In the genomic region with DNA sequence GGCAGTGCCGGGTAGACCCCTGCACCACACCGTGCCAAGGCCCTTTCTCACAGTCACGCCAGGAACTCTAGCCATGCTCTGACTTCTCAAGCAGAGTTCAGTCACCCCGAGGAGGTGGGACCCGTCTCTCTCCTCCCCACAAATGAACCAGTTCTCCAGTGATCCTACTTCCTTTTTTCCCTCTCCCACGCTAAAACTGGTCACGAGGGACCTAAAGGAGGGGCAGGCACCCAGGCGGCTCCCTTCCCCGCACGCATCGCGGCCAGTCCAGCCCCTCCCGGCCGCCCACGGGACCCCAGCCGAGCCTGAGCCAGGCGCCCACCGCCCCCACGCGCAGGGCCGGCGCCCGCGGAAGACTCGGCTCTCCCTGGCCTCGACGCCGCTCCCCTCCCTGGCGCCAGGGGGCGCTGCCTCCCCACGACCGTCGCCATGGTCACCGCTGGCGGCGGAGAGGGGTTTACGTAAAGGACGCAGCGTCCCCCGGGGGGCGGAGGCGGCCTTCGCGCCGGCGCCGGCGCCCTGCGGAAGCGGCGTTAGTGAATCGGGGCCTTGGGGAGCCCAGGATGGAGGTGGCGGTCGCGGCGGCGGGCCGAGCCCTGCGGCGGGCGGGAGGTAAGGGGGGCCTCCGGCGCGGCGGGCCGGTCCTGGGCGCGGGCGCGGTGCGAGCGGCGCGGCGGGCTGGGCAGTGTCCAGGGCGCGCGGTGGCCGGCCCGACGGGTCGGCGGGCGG, we compare ENCODE assay signal across 8 cellular contexts. TPM values are rescaled to one million over a fixed set of nuclear protein-coding genes. Genes with fewer than 3 reads are reported as not detected.
DNase-seq lines count a peak whose midpoint lies in the region; ATAC-seq and TF ChIP-seq lines count a peak whose summit lies in the region.

A gene with protein sequence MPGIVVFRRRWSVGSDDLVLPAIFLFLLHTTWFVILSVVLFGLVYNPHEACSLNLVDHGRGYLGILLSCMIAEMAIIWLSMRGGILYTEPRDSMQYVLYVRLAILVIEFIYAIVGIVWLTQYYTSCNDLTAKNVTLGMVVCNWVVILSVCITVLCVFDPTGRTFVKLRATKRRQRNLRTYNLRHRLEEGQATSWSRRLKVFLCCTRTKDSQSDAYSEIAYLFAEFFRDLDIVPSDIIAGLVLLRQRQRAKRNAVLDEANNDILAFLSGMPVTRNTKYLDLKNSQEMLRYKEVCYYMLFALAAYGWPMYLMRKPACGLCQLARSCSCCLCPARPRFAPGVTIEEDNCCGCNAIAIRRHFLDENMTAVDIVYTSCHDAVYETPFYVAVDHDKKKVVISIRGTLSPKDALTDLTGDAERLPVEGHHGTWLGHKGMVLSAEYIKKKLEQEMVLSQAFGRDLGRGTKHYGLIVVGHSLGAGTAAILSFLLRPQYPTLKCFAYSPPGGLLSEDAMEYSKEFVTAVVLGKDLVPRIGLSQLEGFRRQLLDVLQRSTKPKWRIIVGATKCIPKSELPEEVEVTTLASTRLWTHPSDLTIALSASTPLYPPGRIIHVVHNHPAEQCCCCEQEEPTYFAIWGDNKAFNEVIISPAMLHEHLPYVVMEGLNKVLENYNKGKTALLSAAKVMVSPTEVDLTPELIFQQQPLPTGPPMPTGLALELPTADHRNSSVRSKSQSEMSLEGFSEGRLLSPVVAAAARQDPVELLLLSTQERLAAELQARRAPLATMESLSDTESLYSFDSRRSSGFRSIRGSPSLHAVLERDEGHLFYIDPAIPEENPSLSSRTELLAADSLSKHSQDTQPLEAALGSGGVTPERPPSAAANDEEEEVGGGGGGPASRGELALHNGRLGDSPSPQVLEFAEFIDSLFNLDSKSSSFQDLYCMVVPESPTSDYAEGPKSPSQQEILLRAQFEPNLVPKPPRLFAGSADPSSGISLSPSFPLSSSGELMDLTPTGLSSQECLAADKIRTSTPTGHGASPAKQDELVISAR (plus strand): TSS at position 499 of the 729 bp plus-strand sequence. CDS start 39,765 bp downstream, outside the sequence.

- peak within 1 kb of the TSS; percentile 69 to 83 (median 75) for H3K4me3 Mint-ChIP-seq in CD4-positive, alpha-beta memory T cell
- H3K4me3 Mint-ChIP-seq in mesothelial cell of epicardium: peak within 1 kb of the TSS; percentile 61

- peaks cover 0 to 14% (median 6%) of the 10 kb centered on the region in 4 donors for H3K4me1 Mint-ChIP-seq in CD4-positive, alpha-beta memory T cell
- H3K4me1 Mint-ChIP-seq in mesothelial cell of epicardium: peaks cover 18% of the 10 kb centered on the region

- no peaks in the 10 kb centered on the region for H3K36me3 Mint-ChIP-seq in CD4-positive, alpha-beta memory T cell
- H3K36me3 Mint-ChIP-seq in mesothelial cell of epicardium: no peaks in the 10 kb centered on the region

- H3K9me3 ChIP-seq in CD4-positive, alpha-beta memory T cell (ENCODE audit: control insufficient read depth in 1 of 2, low read length in 2 of 2): no peaks in the 10 kb centered on the region
- no peaks in the 10 kb centered on the region for H3K9me3 ChIP-seq in endocrine pancreas (ENCODE audit: control insufficient read depth, low read length)

- ATAC-seq in HG03095 (IDR thresholded peaks at IDR 0.05; ENCODE audit: unreplicated experiment): no peak

- POLR2A ChIA-PET in CD4-positive, alpha-beta memory T cell (lab: Charles Lee; ENCODE audit: partially characterized antibody): interaction anchor here (1.1 to 1.3 kb wide), 2 partner anchors 53 kb away, joined by 6 read pairs; no protein-coding TSS in a partner anchor

- peaks cover 4 to 16% of the 10 kb centered on the region in 2 donors for H3K27me3 Mint-ChIP-seq in CD4-positive, alpha-beta memory T cell
- H3K27me3 Mint-ChIP-seq in mesothelial cell of epicardium (ENCODE audit: low read depth): peaks cover 20% of the 10 kb centered on the region

- peaks cover 22% of the 10 kb centered on the region for H3K4me1 ChIP-seq in CD4-positive, alpha-beta memory T cell (ENCODE audit: insufficient read depth, low read length)
- peaks cover 8% of the 10 kb centered on the region for H3K4me1 ChIP-seq in endocrine pancreas (ENCODE audit: control insufficient read depth, insufficient read depth, low read length)

- no peak within 1 kb of the TSS for H3K27ac ChIP-seq in CD4-positive, alpha-beta memory T cell (ENCODE audit: low read depth, low read length)

- H3K27me3 ChIP-seq in CD4-positive, alpha-beta memory T cell (ENCODE audit: insufficient read depth, low read length): no peaks in the 10 kb centered on the region
- peaks cover 12% of the 10 kb centered on the region for H3K27me3 ChIP-seq in H7 (ENCODE audit: control insufficient read depth, insufficient read depth, low read length)
- no peaks in the 10 kb centered on the region for H3K27me3 ChIP-seq in endocrine pancreas (ENCODE audit: control insufficient read depth, insufficient read depth, low read length)

- peak; percentile 71 to 82 (median 72) for DNase-seq in CD4-positive, alpha-beta memory T cell
- DNase-seq in H7 (peak; percentile 97), NCI-H510A (lab: John Stamatoyannopoulos, UW) (peak; percentile 59), mesothelial cell of epicardium (ENCODE audit: low spot score in 2 of 2, unreplicated experiment in 2 of 2) (peak; percentile 69 to 91)
- peak; percentile 96 for DNase-seq in activated CD8-positive, alpha-beta memory T cell treated with anti-CD3 and anti-CD28 coated beads for 24 hours
- peak; percentile 84 for DNase-seq in stimulated activated CD8-positive, alpha-beta memory T cell treated with anti-CD3 and anti-CD28 coated beads, Interleukin-15, amount 100 ng/mL, for 24 hours (ENCODE audit: low read depth)

- peak within 1 kb of the TSS in 1 of 2 donors; percentile 19 for H3K4me3 ChIP-seq in CD4-positive, alpha-beta memory T cell (ENCODE audit: low read length in 2 of 2)
- H3K4me3 ChIP-seq in H7 (ENCODE audit: insufficient read depth, low read depth, low read length): peak within 1 kb of the TSS; percentile 19
- no peak within 1 kb of the TSS for H3K4me3 ChIP-seq in endocrine pancreas (ENCODE audit: control insufficient read depth, insufficient read depth, low read length)

- peak within 1 kb of the TSS; percentile 54 for H3K9ac ChIP-seq in endocrine pancreas (ENCODE audit: control insufficient read depth, insufficient read depth, low read length)

- intact Hi-C loops in CD4-positive, alpha-beta memory T cell (cut with micrococcal nuclease): loop anchor here (1.0 kb wide), 2 partner anchors 53 to 112 kb away; a partner anchor contains a TSS

- TF ChIP-seq CTCF in mesothelial cell of epicardium (IDR thresholded peaks at IDR 0.05; ENCODE audit: unreplicated experiment): peak; percentile 92

- H3K9me3 Mint-ChIP-seq in CD4-positive, alpha-beta memory T cell: no peaks in the 10 kb centered on the region
- H3K9me3 Mint-ChIP-seq in mesothelial cell of epicardium: no peaks in the 10 kb centered on the region

- H3K27ac Mint-ChIP-seq in CD4-positive, alpha-beta memory T cell: peak within 1 kb of the TSS in 6 of 7 donors; percentile 28 to 91 (median 52)
- H3K27ac Mint-ChIP-seq in mesothelial cell of epicardium: peak within 1 kb of the TSS; percentile 57

- CTCF ChIA-PET in CD4-positive, alpha-beta memory T cell (lab: Charles Lee; ENCODE audit: partially characterized antibody): interaction anchor here (0.9 to 4.4 kb wide), 3 partner anchors 50 to 54 kb away, joined by 4 to 64 read pairs (median 29); no protein-coding TSS in a partner anchor

- no peaks in the 10 kb centered on the region for H3K36me3 ChIP-seq in CD4-positive, alpha-beta memory T cell (ENCODE audit: insufficient read depth, low read length)
- no peaks in the 10 kb centered on the region for H3K36me3 ChIP-seq in H7 (replicated peaks; ENCODE audit: control insufficient read depth, insufficient read depth, low read length)
- H3K36me3 ChIP-seq in endocrine pancreas (ENCODE audit: control insufficient read depth, insufficient read depth, low read length): no peaks in the 10 kb centered on the region

RNA-seq across cellular contexts. Expression of the gene that starts here (rescaled TPM):
- under 1 TPM; 0.30 to 0.44 TPM for total RNA-seq in CD4-positive, alpha-beta memory T cell
- under 1 TPM in 1 of 2 donors, not detected in 1; 0.52 TPM for polyA plus RNA-seq in CD4-positive, alpha-beta memory T cell
- 3.7 and 4.8 TPM in 2 replicates for total RNA-seq in H7 (2014; rRNA removed; shearing (Covaris generic))
- 7.1 to 8.1 TPM (median 8.1 TPM) in 3 replicates for total RNA-seq in mesothelial cell of epicardium

Comparison
In these comparisons a context has a peak if more than half of its experiments do, and no peak if none do; other contexts are left out.
1. Peak in DNase-seq in CD4-positive, alpha-beta memory T cell; RNA of the gene not detected or under 1 TPM.